14 cellular contexts compared by ENCODE assay signal in genomic region chr10:77741746-77742145, GRCh38.
"Had no signal": no experiment of that assay in that cellular context is flagged by ENCODE, and none has a peak within 500 bp of the region (broad histone marks: within the 10 kb centered on the region; RNA-seq: fewer than 3 reads in every experiment).

No MANE protein-coding gene starts in this region.

- DNase-seq: activated CD4-positive, alpha-beta T cell treated with anti-CD3 and anti-CD28 coated beads for 1 hour; activated CD4-positive, alpha-beta T cell treated with anti-CD3 and anti-CD28 coated beads, Interleukin-2, amount 50 U/mL, for 48 hours; activated CD8-positive, alpha-beta memory T cell treated with anti-CD3 and anti-CD28 coated beads, Interleukin-2, amount 10 ng/mL, durations not matched to agents 7 days and 5 days; activated gamma-delta T cell; activated naive CD8-positive, alpha-beta T cell treated with anti-CD3 and anti-CD28 coated beads for 36 hours; activated T-cell treated with anti-CD3 and anti-CD28 coated beads, Interleukin-2, amount 50 U/mL, for 4 hours; anterior cingulate cortex; colonic mucosa; mucosa of descending colon; naive thymus-derived CD8-positive, alpha-beta T cell; T-helper 9 cell; tibial artery had no signal

- H3K4me3 ChIP-seq: colonic mucosa, mucosa of descending colon, right atrium auricular region, smooth muscle cell, tibial artery had no signal
